8 cellular contexts compared by ENCODE assay signal in the genomic region with DNA sequence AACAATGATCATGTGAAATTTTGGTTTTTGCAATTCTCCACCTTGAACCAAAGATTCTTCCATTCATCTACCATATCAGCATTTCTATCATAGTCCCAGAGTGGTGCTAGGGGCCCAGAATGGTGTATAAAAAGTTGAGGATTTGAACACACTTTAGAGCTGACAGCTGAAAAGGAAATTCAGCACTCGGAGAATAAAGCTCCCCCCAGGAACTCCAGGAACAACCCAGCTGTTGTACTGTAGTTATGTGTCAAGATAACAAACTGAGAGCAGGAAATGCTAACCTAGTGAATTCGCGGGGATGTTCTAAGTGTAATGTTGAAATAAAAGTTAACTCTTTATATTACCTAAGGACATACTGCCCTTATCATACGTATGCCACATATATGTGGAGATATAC.
DNase-seq lines count a peak whose midpoint lies in the region; TF ChIP-seq lines count a peak whose summit lies in the region.

No MANE protein-coding gene starts in this region.

- TF ChIP-seq CTCF in epithelial cell of esophagus (IDR thresholded peaks at IDR 0.05; ENCODE audit: insufficient read depth, low read depth, low read length, missing control alignments) (no peak), mesothelial cell of epicardium (IDR thresholded peaks at IDR 0.05; ENCODE audit: unreplicated experiment) (no peak), uterus (IDR thresholded peaks at IDR 0.05) (no peak), dorsolateral prefrontal cortex (IDR thresholded peaks at IDR 0.05 in 54 of 56, conservative IDR thresholded peaks at IDR 0.05 in 2 of 56; ENCODE audit: low read depth in 1 of 56, partially characterized antibody in 56 of 56) (no peak)

- H3K27me3 Mint-ChIP-seq in mesothelial cell of epicardium (ENCODE audit: low read depth), result no peaks in the 10 kb centered on the region

- H3K4me1 Mint-ChIP-seq in mesothelial cell of epicardium, result peaks cover 59% of the 10 kb centered on the region

- H3K4me3 ChIP-seq in epithelial cell of esophagus (ENCODE audit: low read length) (no peak overlapping the region), uterus (no peak overlapping the region), dorsolateral prefrontal cortex (no peak overlapping the region)

- DNase-seq in NCI-H2029 (lab: John Stamatoyannopoulos, UW) (peak; percentile 1), NCI-H2029 treated with DMSO at 0.1 percent for 48 hours (lab: John Stamatoyannopoulos, UW) (no peak), epithelial cell of esophagus (ENCODE audit: low read depth) (peak; percentile 43), mesothelial cell of epicardium (ENCODE audit: low spot score in 2 of 2, unreplicated experiment in 2 of 2) (no peak), uterus (no peak), KG1 (lab: John Stamatoyannopoulos, UW) (no peak), dorsolateral prefrontal cortex (no peak), DMS 273 treated with DMSO at 0.1 percent for 48 hours (lab: John Stamatoyannopoulos, UW) (no peak)

- no peaks in the 10 kb centered on the region for H3K4me1 ChIP-seq in uterus

- no peaks in the 10 kb centered on the region for H3K27me3 ChIP-seq in uterus
- H3K27me3 ChIP-seq in dorsolateral prefrontal cortex, result no peaks in the 10 kb centered on the region

- peak overlapping the region; percentile 97 for H3K27ac Mint-ChIP-seq in mesothelial cell of epicardium

- no peaks in the 10 kb centered on the region for H3K9me3 Mint-ChIP-seq in mesothelial cell of epicardium

- no peak for TF ChIP-seq POLR2A in uterus (IDR thresholded peaks at IDR 0.05)

- H3K36me3 Mint-ChIP-seq in mesothelial cell of epicardium, result peaks cover 19% of the 10 kb centered on the region

- intact Hi-C loops in uterus (cut with DNase I; ENCODE audit: low total_unique reads) (no loop called here), dorsolateral prefrontal cortex (cut with DNase I) (no loop called here)

- no peaks in the 10 kb centered on the region for H3K9me3 ChIP-seq in uterus

- no peaks in the 10 kb centered on the region for H3K36me3 ChIP-seq in uterus

- H3K4me3 Mint-ChIP-seq in mesothelial cell of epicardium, result peak overlapping the region; percentile 40

- H3K27ac ChIP-seq in uterus (peak overlapping the region; percentile 33 to 66), dorsolateral prefrontal cortex (peak overlapping the region in 2 of 59 donors; percentile 3 to 52)

Comparison
In these comparisons a context has a peak if more than half of its experiments do, and no peak if none do; other contexts are left out.
1. DNase-seq: peak in NCI-H2029 (single experiment) and epithelial cell of esophagus (single experiment); none in NCI-H2029 treated with DMSO at 0.1 percent for 48 hours (single experiment), mesothelial cell of epicardium (0 of 2), uterus (0 of 2), KG1 (single experiment), dorsolateral prefrontal cortex (0 of 10) and DMS 273 treated with DMSO at 0.1 percent for 48 hours (single experiment).